ENCODE assay signal across 14 cellular contexts in the genomic region with DNA sequence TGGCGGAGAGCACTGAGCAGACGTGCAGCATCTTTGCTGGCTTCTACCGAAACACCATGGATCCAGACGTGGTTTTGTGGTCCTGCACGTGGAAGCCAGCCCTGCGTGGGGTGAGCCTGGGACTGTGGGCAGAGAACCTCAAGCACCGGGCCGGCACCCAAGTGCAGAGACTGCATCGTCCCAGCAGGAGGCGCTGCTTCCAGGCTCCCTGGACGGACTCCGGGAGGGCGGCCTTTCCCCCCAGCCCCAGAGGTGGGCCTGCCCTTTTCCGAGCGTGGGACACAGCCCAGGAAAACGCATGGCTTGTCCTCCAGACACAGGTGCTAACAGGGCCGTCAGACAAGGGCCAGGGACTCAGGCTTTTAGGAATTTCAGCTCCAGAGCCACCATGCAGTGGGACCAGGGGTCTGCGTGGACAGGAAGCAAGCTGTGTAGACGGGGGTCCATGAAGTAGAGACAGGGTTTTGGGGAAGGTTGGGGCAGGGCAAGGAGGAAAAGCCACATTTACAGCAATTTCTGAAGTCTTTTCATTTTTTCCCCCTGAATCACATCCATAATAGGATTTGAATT.
DNase-seq lines count a peak whose midpoint lies in the region; ATAC-seq, FAIRE-seq and TF ChIP-seq lines count a peak whose summit lies in the region.
"Had no signal": no experiment of that assay in that cellular context is flagged by ENCODE, and none has a peak within 500 bp of the region (broad histone marks: within the 10 kb centered on the region; RNA-seq: fewer than 3 reads in every experiment).

No MANE protein-coding gene starts in this region.

- no peaks in the 10 kb centered on the region for H3K9me3 ChIP-seq in HEK293 (ENCODE audit: control insufficient read depth, insufficient read depth, low read depth, low read length)
- H3K9me3 ChIP-seq in K562 (replicated peaks; ENCODE audit: control insufficient read depth, insufficient read depth, low read depth, low read length) = no peaks in the 10 kb centered on the region
- no peaks in the 10 kb centered on the region for H3K9me3 ChIP-seq in left lung
- H3K9me3 ChIP-seq: sigmoid colon had no signal

- no peak for FAIRE-seq in K562 (lab: Jason Lieb, UNC)
- FAIRE-seq: GM18507 had no signal

- TF ChIP-seq EP300 in K562 (IDR thresholded peaks at IDR 0.05; ENCODE audit: low read length) = no peak

- peaks cover 6% of the 10 kb centered on the region; the same call in 1 of the 2 replicates for H4K20me1 ChIP-seq in K562 (replicated peaks; ENCODE audit: control insufficient read depth, insufficient read depth, low read length)

- CTCF ChIA-PET in HEK293 (lab: Yijun Ruan, JAX) (interaction anchor here (0.5 to 1.7 kb wide), 5 partner anchors 9 to 1282 kb away, joined by 3 to 11 read pairs (median 3); no protein-coding TSS in a partner anchor), K562 (lab: Yijun Ruan, JAX; ENCODE audit: low intra/inter-chr PET ratio) (no interaction called here)

- no peak overlapping the region for H3K9ac ChIP-seq in K562 (ENCODE audit: insufficient read depth in 1 of 2, low read depth in 2 of 2, low read length in 2 of 2)

- H3K79me2 ChIP-seq in K562 (ENCODE audit: control insufficient read depth, insufficient read depth, low read length) = no peaks in the 10 kb centered on the region

- peaks cover 11 to 56% of the 10 kb centered on the region in 2 experiments for H3K27me3 ChIP-seq in K562 (ENCODE audit: control insufficient read depth in 2 of 2, insufficient read depth in 2 of 2, low read length in 2 of 2)
- H3K27me3 ChIP-seq in left lung = peaks cover 19 to 82% of the 10 kb centered on the region in 2 donors

- H3K4me2 ChIP-seq in K562 (ENCODE audit: insufficient read depth, low read length) = no peak overlapping the region

- H3K9me1 ChIP-seq in K562 (ENCODE audit: control insufficient read depth, insufficient read depth, low read length) = no peaks in the 10 kb centered on the region

- H3K36me3 ChIP-seq in HEK293 (ENCODE audit: control insufficient read depth in 2 of 2, insufficient read depth in 1 of 2, low read length in 2 of 2) (no peaks in the 10 kb centered on the region), K562 (ENCODE audit: control insufficient read depth, insufficient read depth, low read length) (no peaks in the 10 kb centered on the region), left lung (no peaks in the 10 kb centered on the region)
- H3K36me3 ChIP-seq: sigmoid colon had no signal

- H3K4me1 ChIP-seq in HEK293 (ENCODE audit: control insufficient read depth, insufficient read depth, low read length) (no peaks in the 10 kb centered on the region), K562 (replicated peaks in 1 of 2; ENCODE audit: control insufficient read depth in 2 of 2, insufficient read depth in 2 of 2, low read length in 2 of 2) (peaks cover 0 to 8% of the 10 kb centered on the region in 2 experiments; a peak in 1 of 5 replicates), left lung (no peaks in the 10 kb centered on the region)
- H3K4me1 ChIP-seq: sigmoid colon had no signal

- TF ChIP-seq CTCF in C4-2B (conservative IDR thresholded peaks at IDR 0.05) (peak; percentile 78), HEK293 (tag by site-specific recombination; IDR thresholded peaks at IDR 0.05) (0 out of 2 replicates have a peak, but pooled peaks have one; percentile 10), K562 (IDR thresholded peaks at IDR 0.05 in 2 of 3, conservative IDR thresholded peaks at IDR 0.05 in 1 of 3; ENCODE audit: insufficient read depth in 2 of 3, low read depth in 1 of 3, low read length in 3 of 3) (peak; percentile 40 to 70 (median 47)), left lung (IDR thresholded peaks at IDR 0.05) (no peak)

- H3K9me3 Mint-ChIP-seq in naive B cell = peaks cover 0 to 3% (median 0%) of the 10 kb centered on the region in 7 donors
- H3K9me3 Mint-ChIP-seq in naive thymus-derived CD8-positive, alpha-beta T cell = peaks cover 0 to 3% (median 0%) of the 10 kb centered on the region in 9 donors

- no peaks in the 10 kb centered on the region for H3K36me3 Mint-ChIP-seq in naive B cell
- H3K36me3 Mint-ChIP-seq in naive thymus-derived CD8-positive, alpha-beta T cell = no peaks in the 10 kb centered on the region

- POLR2A ChIA-PET in HEK293 (lab: Yijun Ruan, JAX) = no interaction called here
- POLR2A ChIA-PET in K562 (lab: Yijun Ruan, JAX) = interaction anchor here (0.5 to 0.6 kb wide), 2 partner anchors 168 to 1537 kb away, joined by 3 to 4 read pairs; no protein-coding TSS in a partner anchor
- POLR2A ChIA-PET in naive thymus-derived CD8-positive, alpha-beta T cell (lab: Charles Lee) = interaction anchor here (0.6 to 0.7 kb wide), 2 partner anchors 278 to 1555 kb away, joined by 3 read pairs; no protein-coding TSS in a partner anchor

- WGBS in K562 (ENCODE audit: insufficient coverage, low coverage, missing lambda C conversion rate) = 5% methylated on average over 19 of the region's 19 CpGs

- peak in 1 of 2 experiments; percentile 16; a peak in 1 of 4 replicates for TF ChIP-seq RAD21 in K562 (CRISPR knock-in tag; conservative IDR thresholded peaks at IDR 0.05 in 1 of 2, IDR thresholded peaks at IDR 0.05 in 1 of 2)

- no peak overlapping the region for H3K4me3 Mint-ChIP-seq in naive B cell
- no peak overlapping the region for H3K4me3 Mint-ChIP-seq in naive thymus-derived CD8-positive, alpha-beta T cell

- peak overlapping the region; percentile 85 to 99 (median 96) for H3K27ac Mint-ChIP-seq in naive B cell
- peak overlapping the region in 1 of 10 donors; percentile 44 for H3K27ac Mint-ChIP-seq in naive thymus-derived CD8-positive, alpha-beta T cell

- H2AFZ ChIP-seq in K562 (ENCODE audit: low read depth, low read length) = no peak overlapping the region

- no TSS peak for BruUV-seq in K562 (replicated peaks; lab: Mats Ljungman, UMichigan)

- H3K27me3 Mint-ChIP-seq in naive B cell = peaks cover 7 to 42% (median 29%) of the 10 kb centered on the region in 3 donors
- peaks cover 3 to 33% (median 21%) of the 10 kb centered on the region in 5 donors for H3K27me3 Mint-ChIP-seq in naive thymus-derived CD8-positive, alpha-beta T cell

- H3K4me1 Mint-ChIP-seq in naive B cell = peaks cover 13 to 32% (median 16%) of the 10 kb centered on the region in 3 donors
- peaks cover 7 to 16% (median 11%) of the 10 kb centered on the region in 4 donors for H3K4me1 Mint-ChIP-seq in naive thymus-derived CD8-positive, alpha-beta T cell

- H3K27ac ChIP-seq in C4-2B (no peak overlapping the region; the same call in 1 of the 2 replicates), HEK293 (ENCODE audit: extremely low read depth, low read depth, low read length) (no peak overlapping the region), K562 (ENCODE audit: extremely low read depth, low read depth, low read length) (no peak overlapping the region), left lung (no peak overlapping the region)
- H3K27ac ChIP-seq: sigmoid colon had no signal

- DNase-seq in K562 (ENCODE audit: extremely low read depth in 1 of 4, low spot score in 3 of 4) (peak; percentile 34 to 63 (median 60)), naive B cell (no peak), left lung (no peak), HuH-7.5 (ENCODE audit: low spot score) (no peak), DMS114 treated with DMSO at 0.1 percent for 48 hours (lab: John Stamatoyannopoulos, UW; ENCODE audit: unreplicated experiment) (no peak)
- no peak for DNase-seq in naive thymus-derived CD8-positive, alpha-beta T cell
- DNase-seq: effector memory CD4-positive, alpha-beta T cell; mammary epithelial cell; NCI-H187 treated with DMSO at 0.1 percent for 48 hours; sigmoid colon; T1000 had no signal

- peak; percentile 88 for ATAC-seq in K562
- no peak for ATAC-seq in naive B cell (ENCODE audit: low read depth in 2 of 2)
- no peak for ATAC-seq in left lung
- ATAC-seq in naive thymus-derived CD8-positive, alpha-beta T cell = no peak

- no peak overlapping the region for H3K4me3 ChIP-seq in HEK293 (ENCODE audit: low read depth, low read length)
- no peak overlapping the region for H3K4me3 ChIP-seq in K562
- no peak overlapping the region for H3K4me3 ChIP-seq in left lung
- H3K4me3 ChIP-seq: sigmoid colon had no signal

- no peak for TF ChIP-seq POLR2A in K562 (conservative IDR thresholded peaks at IDR 0.05)

- intact Hi-C loops in K562 (cut with micrococcal nuclease) (no loop called here), left lung (cut with DNase I) (no loop called here)

- in situ Hi-C loops in K562 (cut with MboI) = no loop called here

TF ChIP-seq in HEK293, 187 proteins besides CTCF, POLR2A, EP300 and RAD21 (continues in another document):
- TF ChIP-seq ZNF174 (tag by site-specific recombination; IDR thresholded peaks at IDR 0.05) (no peak), ZNF350 (tag by site-specific recombination; IDR thresholded peaks at IDR 0.05) (no peak), ZNF521 (tag by site-specific recombination; IDR thresholded peaks at IDR 0.05) (no peak), ZNF426 (tag by site-specific recombination; IDR thresholded peaks at IDR 0.05) (no peak), OSR2 (tag by site-specific recombination; IDR thresholded peaks at IDR 0.05) (no peak)
- TF ChIP-seq, protein P1, sequence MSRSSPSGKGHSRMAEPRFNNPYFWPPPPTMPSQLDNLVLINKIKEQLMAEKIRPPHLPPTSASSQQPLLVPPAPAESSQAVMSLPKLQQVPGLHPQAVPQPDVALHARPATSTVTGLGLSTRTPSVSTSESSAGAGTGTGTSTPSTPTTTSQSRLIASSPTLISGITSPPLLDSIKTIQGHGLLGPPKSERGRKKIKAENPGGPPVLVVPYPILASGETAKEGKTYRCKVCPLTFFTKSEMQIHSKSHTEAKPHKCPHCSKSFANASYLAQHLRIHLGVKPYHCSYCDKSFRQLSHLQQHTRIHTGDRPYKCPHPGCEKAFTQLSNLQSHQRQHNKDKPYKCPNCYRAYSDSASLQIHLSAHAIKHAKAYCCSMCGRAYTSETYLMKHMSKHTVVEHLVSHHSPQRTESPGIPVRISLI (tag by site-specific recombination; IDR thresholded peaks at IDR 0.05) = no peak

TF ChIP-seq in K562, 482 proteins besides CTCF, POLR2A, EP300 and RAD21:
- TF ChIP-seq, protein P2, sequence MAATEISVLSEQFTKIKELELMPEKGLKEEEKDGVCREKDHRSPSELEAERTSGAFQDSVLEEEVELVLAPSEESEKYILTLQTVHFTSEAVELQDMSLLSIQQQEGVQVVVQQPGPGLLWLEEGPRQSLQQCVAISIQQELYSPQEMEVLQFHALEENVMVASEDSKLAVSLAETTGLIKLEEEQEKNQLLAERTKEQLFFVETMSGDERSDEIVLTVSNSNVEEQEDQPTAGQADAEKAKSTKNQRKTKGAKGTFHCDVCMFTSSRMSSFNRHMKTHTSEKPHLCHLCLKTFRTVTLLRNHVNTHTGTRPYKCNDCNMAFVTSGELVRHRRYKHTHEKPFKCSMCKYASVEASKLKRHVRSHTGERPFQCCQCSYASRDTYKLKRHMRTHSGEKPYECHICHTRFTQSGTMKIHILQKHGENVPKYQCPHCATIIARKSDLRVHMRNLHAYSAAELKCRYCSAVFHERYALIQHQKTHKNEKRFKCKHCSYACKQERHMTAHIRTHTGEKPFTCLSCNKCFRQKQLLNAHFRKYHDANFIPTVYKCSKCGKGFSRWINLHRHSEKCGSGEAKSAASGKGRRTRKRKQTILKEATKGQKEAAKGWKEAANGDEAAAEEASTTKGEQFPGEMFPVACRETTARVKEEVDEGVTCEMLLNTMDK (IDR thresholded peaks at IDR 0.05; ENCODE audit: borderline replicate concordance, insufficient read depth, low read depth, low read length, poor library complexity, severe bottlenecking) = peak; percentile 56
- TF ChIP-seq TCF7L2 (IDR thresholded peaks at IDR 0.05; ENCODE audit: low read depth, low read length) = no peak
TF ChIP-seq in K562: peak in this region for 1.

Comparison
In these comparisons a context has a peak if more than half of its experiments do, and no peak if none do; other contexts are left out.
1. CTCF ChIP-seq: peak in C4-2B (single experiment), HEK293 (single experiment) and K562 (3 of 3); none in left lung (0 of 2).
2. DNase-seq: peak in K562 (4 of 4); none in naive B cell (single experiment), left lung (0 of 2), HuH-7.5 (single experiment), DMS114 treated with DMSO at 0.1 percent for 48 hours (single experiment) and naive thymus-derived CD8-positive, alpha-beta T cell (0 of 10).